Comparison of ENCODE assay signal across 34 cellular contexts in genomic region chr16:20253825-20254224, GRCh38.
"Had no signal": no experiment of that assay in that cellular context is flagged by ENCODE, and none has a peak within 500 bp of the region (broad histone marks: within the 10 kb centered on the region; RNA-seq: fewer than 3 reads in every experiment).

No MANE protein-coding gene starts in this region.

- DNase-seq: activated effector memory CD4-positive, alpha-beta T cell treated with anti-CD3 and anti-CD28 coated beads, Interleukin-2, amount 50 U/mL, for 16 hours; activated effector memory CD4-positive, alpha-beta T cell treated with Interleukin-2 at 50 U/mL for 16 hours; activated gamma-delta T cell; activated gamma-delta T cell treated with Interleukin-2 at 50 U/mL for 16 hours; activated naive CD4-positive, alpha-beta T cell; activated naive CD4-positive, alpha-beta T cell treated with anti-CD3 and anti-CD28 coated beads for 36 hours; activated naive CD4-positive, alpha-beta T cell treated with anti-CD3 and anti-CD28 coated beads, Interleukin-2, amount 10 ng/mL, durations not matched to agents 7 days and 5 days; activated naive CD4-positive, alpha-beta T cell treated with anti-CD3 and anti-CD28 coated beads, Interleukin-2, amount 50 U/mL, for 16 hours; activated naive CD4-positive, alpha-beta T cell treated with Interleukin-2 at 50 U/mL for 16 hours; activated naive CD8-positive, alpha-beta T cell treated with anti-CD3 and anti-CD28 coated beads for 36 hours; activated naive CD8-positive, alpha-beta T cell treated with anti-CD3 and anti-CD28 coated beads, Interleukin-2, amount 10 ng/mL, durations not matched to agents 7 days and 5 days; activated naive CD8-positive, alpha-beta T cell treated with anti-CD3 and anti-CD28 coated beads, Interleukin-2, amount 50 U/mL, for 24 hours; activated T-cell treated with anti-CD3 and anti-CD28 coated beads, Interleukin-2, amount 50 U/mL, for 1 hour; activated T-cell treated with anti-CD3 and anti-CD28 coated beads, Interleukin-2, amount 50 U/mL, for 24 hours; activated T-cell treated with anti-CD3 and anti-CD28 coated beads, Interleukin-2, amount 50 U/mL, for 4 hours; activated T-cell treated with anti-CD3 and anti-CD28 coated beads, Interleukin-2, amount 50 U/mL, for 48 hours; activated T-cell treated with anti-CD3 and anti-CD28 coated beads, Interleukin-2, amount 50 U/mL, for 72 hours; adrenal gland; amniotic stem cell; amygdala; anterior cingulate cortex; aorta; body of pancreas; brain microvascular endothelial cell; caudate nucleus; central memory CD4-positive, alpha-beta T cell; cerebellar nuclear complex had no signal

- H3K27ac ChIP-seq: adrenal gland, ascending aorta, body of pancreas, brain microvascular endothelial cell, breast epithelium, cardiac muscle cell had no signal

- H3K36me3 ChIP-seq: adrenal gland, ascending aorta, brain microvascular endothelial cell, breast epithelium, cardiac muscle cell had no signal

- H3K4me1 ChIP-seq: adrenal gland, ascending aorta, body of pancreas, breast epithelium had no signal

- ATAC-seq: activated naive CD4-positive, alpha-beta T cell treated with anti-CD3 and anti-CD28 coated beads, Interleukin-2, amount 50 U/mL, for 72 hours; activated naive CD8-positive, alpha-beta T cell treated with anti-CD3 and anti-CD28 coated beads, Interleukin-2, amount 50 U/mL, for 24 hours; activated T-cell treated with anti-CD3 and anti-CD28 coated beads, Interleukin-2, amount 50 U/mL, for 4 hours; activated T-cell treated with anti-CD3 and anti-CD28 coated beads, Interleukin-2, amount 50 U/mL, for 72 hours; activated T-helper 17 cell treated with anti-CD3 and anti-CD28 coated beads, Interleukin-2, amount 50 U/mL, for 72 hours; body of pancreas had no signal

- H3K4me3 ChIP-seq: adrenal gland, ascending aorta, body of pancreas, breast epithelium, cardiac muscle cell had no signal

- H3K27me3 ChIP-seq: adrenal gland, ascending aorta, body of pancreas, brain microvascular endothelial cell, breast epithelium, cardiac muscle cell had no signal

- FAIRE-seq: astrocyte, bronchial epithelial cell had no signal

- H3K9me3 ChIP-seq: adrenal gland, ascending aorta, body of pancreas, breast epithelium had no signal
